In the genomic region with DNA sequence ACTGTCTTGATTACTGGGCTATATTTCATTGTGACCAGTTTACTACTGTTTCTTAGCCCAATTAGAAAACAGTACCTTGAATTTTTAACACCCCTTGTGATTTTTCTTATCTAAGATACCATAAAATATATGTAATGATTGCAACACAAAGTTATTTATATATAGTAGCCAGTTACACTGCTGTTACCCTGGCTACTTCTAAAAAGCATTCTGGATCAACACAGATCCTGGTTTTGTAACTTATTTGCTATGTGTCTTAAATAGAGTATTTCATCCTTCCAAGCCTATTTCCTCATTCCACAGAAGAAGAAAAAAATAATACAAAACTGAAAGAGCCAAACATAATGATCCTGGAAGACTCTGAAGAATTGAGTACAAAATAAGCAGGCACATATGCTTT, we compare ENCODE assay signal across 19 cellular contexts. TPM values are rescaled to one million over a fixed set of nuclear protein-coding genes. Genes with fewer than 3 reads are reported as not detected.
A peak's percentile ranks its signal among the peaks of the same experiment; 100 is the strongest.
DNase-seq lines count a peak whose midpoint lies in the region; ATAC-seq and TF ChIP-seq lines count a peak whose summit lies in the region.
"Had no signal": no experiment of that assay in that cellular context is flagged by ENCODE, and none has a peak within 500 bp of the region (broad histone marks: within the 10 kb centered on the region; RNA-seq: fewer than 3 reads in every experiment).

No MANE protein-coding gene starts in this region.

- TF ChIP-seq EP300 in esophagus muscularis mucosa (IDR thresholded peaks at IDR 0.05) (no peak), transverse colon (IDR thresholded peaks at IDR 0.05; ENCODE audit: low read depth) (no peak)

- TF ChIP-seq POLR2A in esophagus muscularis mucosa (IDR thresholded peaks at IDR 0.05; ENCODE audit: low read depth) (no peak), transverse colon (IDR thresholded peaks at IDR 0.05) (no peak)

- H3K9me3 ChIP-seq in esophagus muscularis mucosa (no peaks in the 10 kb centered on the region), transverse colon (no peaks in the 10 kb centered on the region)

- H3K27ac ChIP-seq in esophagus muscularis mucosa (replicated peaks in 1 of 4) (peak overlapping the region in 2 of 4 donors; percentile 33 to 34), transverse colon (peak overlapping the region in 1 of 4 donors; percentile 48)

- H3K27me3 ChIP-seq in esophagus muscularis mucosa (no peaks in the 10 kb centered on the region), transverse colon (no peaks in the 10 kb centered on the region)

- intact Hi-C loops in esophagus muscularis mucosa (cut with DNase I): no loop called here
- intact Hi-C loops in transverse colon (cut with DNase I; ENCODE audit: low total_unique reads): no loop called here

- in situ Hi-C loops in transverse colon (cut with MboI; ENCODE audit: low pct_ligation_motif_present in 1 of 4, low pct_unique_long_range_greater_than_20kb in 1 of 4, low sequenced_read_pairs in 3 of 4): no loop called here

- DNase-seq in AG09309 (ENCODE audit: low read depth) (peak; percentile 55), amniotic epithelial cell (ENCODE audit: low read depth) (peak; percentile 75), fibroblast of the aortic adventitia (ENCODE audit: low read depth) (peak; percentile 75), renal cortical epithelial cell (ENCODE audit: low read depth) (peak; percentile 56), esophagus muscularis mucosa (ENCODE audit: extremely low spot score) (no peak), HCEC 1CT (no peak), transverse colon (no peak)
- DNase-seq: ACHN; activated CD4-positive, alpha-beta memory T cell treated with anti-CD3 and anti-CD28 coated beads for 36 hours; Calu3; dermis blood vessel endothelial cell; foreskin melanocyte; GDM1; H9; NCI-H82; nephron progenitor cell; stimulated activated CD4-positive, alpha-beta T cell treated with anti-CD3 and anti-CD28 coated beads, Interleukin-1b, Interleukin-23, amount 100 ng/mL, for 48 hours; SW 1271 had no signal

- H3K4me3 ChIP-seq in AG09309 (ENCODE audit: control insufficient read depth, low read depth, low read length): no peak overlapping the region
- H3K4me3 ChIP-seq in fibroblast of the aortic adventitia (ENCODE audit: low read depth, low read length): no peak overlapping the region
- no peak overlapping the region for H3K4me3 ChIP-seq in esophagus muscularis mucosa
- H3K4me3 ChIP-seq in transverse colon: no peak overlapping the region

- H3K4me1 ChIP-seq in esophagus muscularis mucosa: peaks cover 0 to 12% (median 3%) of the 10 kb centered on the region in 4 donors
- peaks cover 0 to 15% (median 6%) of the 10 kb centered on the region in 4 donors for H3K4me1 ChIP-seq in transverse colon

- no peak for TF ChIP-seq CTCF in AG09309 (IDR thresholded peaks at IDR 0.05; ENCODE audit: control insufficient read depth, insufficient read depth, low read depth, low read length, missing control alignments)
- TF ChIP-seq CTCF in fibroblast of the aortic adventitia (IDR thresholded peaks at IDR 0.05; ENCODE audit: insufficient read depth, low read length): no peak
- no peak for TF ChIP-seq CTCF in esophagus muscularis mucosa (IDR thresholded peaks at IDR 0.05)
- no peak for TF ChIP-seq CTCF in transverse colon (IDR thresholded peaks at IDR 0.05)

- H3K36me3 ChIP-seq in esophagus muscularis mucosa: peaks cover 70 to 100% (median 92%) of the 10 kb centered on the region in 4 donors
- peaks cover 0 to 90% (median 43%) of the 10 kb centered on the region in 4 donors for H3K36me3 ChIP-seq in transverse colon

- ATAC-seq in GM19452 (IDR thresholded peaks at IDR 0.05; ENCODE audit: unreplicated experiment): no peak

RNA-seq across cellular contexts. Expression of gene GSTA4, which starts 18.9 kb away (rescaled TPM):
- total RNA-seq in fibroblast of the aortic adventitia (ENCODE audit: low replicate concordance): 46.3 and 89.6 TPM in 2 replicates
- total RNA-seq in renal cortical epithelial cell: 16.3 and 36.6 TPM in 2 replicates
- 10 to 100 TPM; 16.6 to 23.2 (median 17.7) TPM for total RNA-seq in esophagus muscularis mucosa
- total RNA-seq in transverse colon: 10 to 100 TPM in 2 of 4 donors, 1 to 10 TPM in 2; 1.5 to 47.4 (median 11.2) TPM

RNA-seq across cellular contexts. Expression of gene CILK1, which starts 47.6 kb away (rescaled TPM):
- 9.5 and 22.1 TPM in 2 replicates for total RNA-seq in fibroblast of the aortic adventitia (ENCODE audit: low replicate concordance)
- total RNA-seq in renal cortical epithelial cell: 4.0 and 6.3 TPM in 2 replicates
- total RNA-seq in esophagus muscularis mucosa: 10 to 100 TPM; 19.9 to 30.0 (median 24.4) TPM
- 10 to 100 TPM in 3 of 4 donors, 1 to 10 TPM in 1; 7.0 to 19.1 (median 16.7) TPM for total RNA-seq in transverse colon

RNA-seq across cellular contexts. Expression of gene FBXO9, which starts 51.2 kb away (rescaled TPM):
- total RNA-seq in fibroblast of the aortic adventitia (ENCODE audit: low replicate concordance) (45.1 and 109 TPM in 2 replicates), renal cortical epithelial cell (40.6 and 58.4 TPM in 2 replicates), esophagus muscularis mucosa (10 to 100 TPM; 58.5 to 95.5 (median 73.1) TPM), transverse colon (100 to 1,000 TPM in 1 of 4 donors, 10 to 100 TPM in 3; 50.5 to 166 (median 64.2) TPM)

Comparison
In these comparisons a context has a peak if more than half of its experiments do, and no peak if none do; other contexts are left out.
1. DNase-seq: peak in AG09309 (single experiment), amniotic epithelial cell (single experiment), fibroblast of the aortic adventitia (single experiment) and renal cortical epithelial cell (single experiment); none in esophagus muscularis mucosa (single experiment), HCEC 1CT (single experiment) and transverse colon (single experiment).